In the genomic region with DNA sequence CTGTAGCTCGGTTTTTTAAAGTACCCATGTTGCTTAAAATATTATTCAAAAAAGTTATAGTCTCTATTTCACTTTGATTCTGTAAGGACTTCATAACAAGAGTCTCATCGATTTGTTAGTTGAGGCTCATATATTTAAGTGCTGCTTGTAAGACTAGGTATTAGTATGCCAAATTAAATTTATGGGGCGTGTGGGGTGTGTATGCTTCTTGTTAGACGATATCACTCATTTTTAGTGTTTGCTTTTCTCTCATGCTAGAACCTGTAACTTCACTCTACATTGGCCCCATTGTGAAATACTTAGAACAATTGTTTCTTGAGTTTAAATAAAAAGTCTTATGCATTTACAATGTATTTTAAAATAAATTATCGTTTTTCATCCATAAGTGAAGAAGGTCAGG, we compare ENCODE assay signal across 27 cellular contexts.
"Had no signal": no experiment of that assay in that cellular context is flagged by ENCODE, and none has a peak within 500 bp of the region (broad histone marks: within the 10 kb centered on the region; RNA-seq: fewer than 3 reads in every experiment).

No MANE protein-coding gene starts in this region.

- H3K36me3 ChIP-seq: heart left ventricle, lower lobe of right lung, right atrium auricular region, right lobe of liver, stomach, suprapubic skin, thoracic aorta, tibial artery, upper lobe of right lung had no signal

- H3K9me3 ChIP-seq: heart left ventricle, lower lobe of right lung, psoas muscle, right atrium auricular region, right lobe of liver, stomach, suprapubic skin, thoracic aorta, tibial artery, upper lobe of right lung had no signal

- H3K27me3 ChIP-seq: heart left ventricle, right atrium auricular region, right lobe of liver, stomach, suprapubic skin, tibial artery, upper lobe of right lung had no signal

- H3K4me1 ChIP-seq: heart left ventricle, lower lobe of right lung, parathyroid adenoma, psoas muscle, right atrium auricular region, right lobe of liver, stomach, suprapubic skin, tibial artery, upper lobe of right lung had no signal

- H2AFZ ChIP-seq: parathyroid adenoma had no signal

- ATAC-seq: heart left ventricle; left lobe of liver; lower lobe of right lung; naive thymus-derived CD8-positive, alpha-beta T cell; psoas muscle; right lobe of liver; stimulated activated naive B cell treated with anti-CD40 and anti-IgM and Interleukin-4, amounts not matched to agents 10 μg/mL and 1 μg/mL and 100 μg/mL, for 72 hours; stimulated activated naive CD8-positive, alpha-beta T cell treated with anti-CD3 and anti-CD28 coated beads, Interleukin-15, Interleukin-2, amounts not matched to agents 100 U/mL and 50 U/mL, for 24 hours; upper lobe of right lung had no signal

- DNase-seq: heart left ventricle; hypothalamus; immature natural killer cell; islet precursor cell; lower lobe of right lung; mammary epithelial cell; mesenchymal stem cell; naive thymus-derived CD8-positive, alpha-beta T cell; nucleus accumbens; psoas muscle; right lobe of liver; stimulated activated CD4-positive, alpha-beta T cell treated with anti-CD3 and anti-CD28 coated beads, Interleukin-15, amount 100 ng/mL, for 24 hours; stimulated activated CD4-positive, alpha-beta T cell treated with anti-CD3 and anti-CD28 coated beads, Interleukin-2, amount 100 ng/mL, for 24 hours; stimulated activated CD4-positive, alpha-beta T cell treated with anti-CD3 and anti-CD28 coated beads, Interleukin-4, amount 100 ng/mL, for 1 hour; stimulated activated naive B cell treated with anti-CD40 and anti-IgM and Interleukin-4, amounts not matched to agents 10 μg/mL and 1 μg/mL and 100 μg/mL, for 72 hours; stimulated activated naive CD8-positive, alpha-beta T cell treated with anti-CD3 and anti-CD28 coated beads, Interleukin-15, Interleukin-2, amounts not matched to agents 100 U/mL and 50 U/mL, for 24 hours; stomach; tibial artery; trophoblast cell; upper lobe of right lung had no signal

- H3K4me3 ChIP-seq: heart left ventricle, lower lobe of right lung, psoas muscle, right atrium auricular region, right lobe of liver, smooth muscle cell, stomach, suprapubic skin, thoracic aorta, tibial artery, upper lobe of right lung had no signal

- H3K27ac ChIP-seq: heart left ventricle, lower lobe of right lung, parathyroid adenoma, psoas muscle, right atrium auricular region, right lobe of liver, stomach, suprapubic skin, thoracic aorta, tibial artery, upper lobe of right lung had no signal

- H3K4me2 ChIP-seq: smooth muscle cell had no signal

- H3K79me2 ChIP-seq: parathyroid adenoma had no signal

- FAIRE-seq: urothelium cell line had no signal
